ENCODE assay signal across 10 cellular contexts in genomic region chr1:57857809-57858208, GRCh38.
"Had no signal": no experiment of that assay in that cellular context is flagged by ENCODE, and none has a peak within 500 bp of the region (broad histone marks: within the 10 kb centered on the region; RNA-seq: fewer than 3 reads in every experiment).

No MANE protein-coding gene starts in this region.

- H3K4me1 ChIP-seq: suprapubic skin had no signal

- H3K36me3 ChIP-seq: brain microvascular endothelial cell, suprapubic skin had no signal

- H3K27me3 ChIP-seq: brain microvascular endothelial cell, suprapubic skin had no signal

- H3K4me3 ChIP-seq: mucosa of descending colon, suprapubic skin had no signal

- H3K9me3 ChIP-seq: mucosa of descending colon, suprapubic skin had no signal

- H3K27ac ChIP-seq: brain microvascular endothelial cell, suprapubic skin had no signal

- DNase-seq: activated effector memory CD4-positive, alpha-beta T cell treated with anti-CD3 and anti-CD28 coated beads, Interleukin-2, amount 50 U/mL, for 16 hours; activated T-cell treated with anti-CD3 and anti-CD28 coated beads, Interleukin-2, amount 50 U/mL, for 4 hours; amniotic stem cell; brain microvascular endothelial cell; mucosa of descending colon; naive thymus-derived CD8-positive, alpha-beta T cell; stimulated activated CD4-positive, alpha-beta T cell treated with anti-CD3 and anti-CD28 coated beads, Interleukin-2, amount 100 ng/mL, for 24 hours; stimulated activated naive B cell treated with anti-CD40 and anti-IgM and Interleukin-4, amounts not matched to agents 10 μg/mL and 1 μg/mL and 100 μg/mL, for 72 hours; T-helper 2 cell had no signal
